ENCODE assay signal across 8 cellular contexts in the genomic region with DNA sequence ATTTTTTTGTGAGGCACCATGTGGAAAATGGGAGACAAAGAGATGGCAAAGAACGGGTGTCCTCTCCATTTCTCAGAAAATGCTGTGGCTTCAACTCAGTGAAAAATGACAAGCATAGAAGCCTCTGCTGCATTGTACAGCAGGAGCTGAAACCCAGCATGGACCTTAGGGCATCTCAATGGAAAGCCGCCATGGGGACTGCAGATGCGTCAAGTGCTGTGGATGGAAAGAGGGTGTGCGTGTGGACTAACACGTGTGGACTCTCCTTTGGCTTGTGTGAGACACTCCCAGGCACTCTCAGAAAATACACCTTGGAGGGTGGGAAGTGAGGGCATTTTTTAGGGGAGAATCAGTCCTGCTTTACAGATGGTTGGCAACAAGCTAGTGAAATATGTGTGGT. TPM values are rescaled to one million over a fixed set of nuclear protein-coding genes. Genes with fewer than 3 reads are reported as not detected.
A peak's percentile ranks its signal among the peaks of the same experiment; 100 is the strongest.
DNase-seq lines count a peak whose midpoint lies in the region; ATAC-seq and TF ChIP-seq lines count a peak whose summit lies in the region.
"Had no signal": no experiment of that assay in that cellular context is flagged by ENCODE, and none has a peak within 500 bp of the region (broad histone marks: within the 10 kb centered on the region; RNA-seq: fewer than 3 reads in every experiment).

No MANE protein-coding gene starts in this region.

- no peak overlapping the region for H4K91ac ChIP-seq in H9 (ENCODE audit: insufficient read length, low read depth, low read length)

- H3K4me3 Mint-ChIP-seq in H9 (no peak overlapping the region), T-cell (peak overlapping the region; percentile 98 to 99 (median 98))

- H3K18ac ChIP-seq in H9 (ENCODE audit: insufficient read length, low read depth, low read length), result no peak overlapping the region

- H3K9me3 ChIP-seq in H9 (ENCODE audit: control insufficient read depth, low read depth, low read length) (no peaks in the 10 kb centered on the region), gastroesophageal sphincter (no peaks in the 10 kb centered on the region)

- H3K27ac ChIP-seq in H9 (ENCODE audit: insufficient read length, low read depth, low read length) (no peak overlapping the region), gastroesophageal sphincter (peak overlapping the region; percentile 35 to 91 (median 88)), skin epidermis (peak overlapping the region in 19 of 21 experiments; percentile 71 to 95 (median 86))

- peak in 3 of 4 experiments; percentile 1 to 2 (median 1) for ATAC-seq in T-cell (replicated peaks in 1 of 4)
- ATAC-seq in gastroesophageal sphincter, result no peak
- no peak for ATAC-seq in GM18505 (IDR thresholded peaks at IDR 0.05; ENCODE audit: unreplicated experiment)

- H3K27ac Mint-ChIP-seq in H9 (no peak overlapping the region), T-cell (peak overlapping the region; percentile 97 to 99)

- POLR2A ChIA-PET in T-cell (lab: Charles Lee), result interaction anchor here (0.7 to 0.8 kb wide), 3 partner anchors 10 to 629 kb away, joined by 3 to 5 read pairs (median 4); no protein-coding TSS in a partner anchor

- H3K4me1 Mint-ChIP-seq in H9 (peaks cover 28 to 29% of the 10 kb centered on the region in 2 experiments), T-cell (peaks cover 53 to 63% (median 60%) of the 10 kb centered on the region in 3 donors)

- no peak overlapping the region for H2AFZ ChIP-seq in H9 (ENCODE audit: low read length)

- H2BK5ac ChIP-seq in H9 (ENCODE audit: insufficient read length, low read length), result no peak overlapping the region

- peak overlapping the region; percentile 18 for H4K8ac ChIP-seq in H9 (replicated peaks; ENCODE audit: insufficient read length, low read depth, low read length)

- H2BK20ac ChIP-seq in H9 (ENCODE audit: low read depth, low read length, poor library complexity, severe bottlenecking), result no peak overlapping the region

- H3K9me3 Mint-ChIP-seq in H9 (no peaks in the 10 kb centered on the region), T-cell (no peaks in the 10 kb centered on the region)

- no peaks in the 10 kb centered on the region for H3K79me1 ChIP-seq in H9 (ENCODE audit: insufficient read depth, low read depth, low read length, poor library complexity, severe bottlenecking)

- H3K56ac ChIP-seq in H9 (ENCODE audit: insufficient read length, low read depth, low read length), result no peak overlapping the region

- no peak overlapping the region for H3T11ph ChIP-seq in H9 (ENCODE audit: low read length)

- H3K79me2 ChIP-seq in H9 (ENCODE audit: insufficient read depth, low read length), result no peaks in the 10 kb centered on the region

- no peak overlapping the region for H3K4me2 ChIP-seq in H9 (ENCODE audit: insufficient read depth, insufficient read length, low read length)

- H3K4me3 ChIP-seq in gastroesophageal sphincter (no peak overlapping the region), skin epidermis (no peak overlapping the region)

- H3K27me3 Mint-ChIP-seq in H9 (ENCODE audit: low read depth) (peaks cover 7% of the 10 kb centered on the region), T-cell (no peaks in the 10 kb centered on the region)

- no CpG with 5 or more reads among the region's 5 CpGs for WGBS in H9 (ENCODE audit: extremely low coverage, insufficient read length, low lambda C conversion rate)
- 91 to 100% methylated on average over 5 of the region's 5 CpGs for WGBS in gastroesophageal sphincter (ENCODE audit: low coverage in 1 of 2), 2 donors

- H2BK12ac ChIP-seq in H9 (ENCODE audit: insufficient read length, low read depth, low read length), result no peak overlapping the region

- H3K4me1 ChIP-seq in H9 (ENCODE audit: insufficient read depth, low read length) (peaks cover 6% of the 10 kb centered on the region; the same call in 1 of the 2 replicates), gastroesophageal sphincter (peaks cover 0 to 43% (median 21%) of the 10 kb centered on the region in 3 donors)

- TF ChIP-seq POLR2A in gastroesophageal sphincter (IDR thresholded peaks at IDR 0.05) (no peak), GM18505 (IDR thresholded peaks at IDR 0.05; ENCODE audit: borderline replicate concordance, extremely low read depth, insufficient read depth, insufficient read length) (no peak)

- H4K20me1 ChIP-seq in H9 (ENCODE audit: control insufficient read depth, insufficient read depth, insufficient read length), result no peaks in the 10 kb centered on the region

- H3K36me3 ChIP-seq in gastroesophageal sphincter, result no peaks in the 10 kb centered on the region

- H4K5ac ChIP-seq in H9 (ENCODE audit: insufficient read length, low read depth, low read length), result no peak overlapping the region

- H2AK5ac ChIP-seq in H9 (ENCODE audit: insufficient read length, low read length), result no peak overlapping the region

- DNase-seq in H9 (no peak), T-cell (no peak), amniotic stem cell (lab: John Stamatoyannopoulos, UW) (no peak), hippocampal formation (lab: John Stamatoyannopoulos, UW) (no peak)
- DNase-seq: kidney glomerular epithelial cell had no signal

- H3K9ac ChIP-seq in H9 (ENCODE audit: extremely low read depth, insufficient read length, low read length), result no peak overlapping the region

- no peak overlapping the region for H2BK120ac ChIP-seq in H9 (ENCODE audit: low read depth, low read length, poor library complexity, severe bottlenecking)

- no peak overlapping the region for H3K14ac ChIP-seq in H9 (ENCODE audit: insufficient read depth, low read length)

- H3K27me3 ChIP-seq in H9 (ENCODE audit: insufficient read depth, low read length), result no peaks in the 10 kb centered on the region
- H3K27me3 ChIP-seq in gastroesophageal sphincter, result no peaks in the 10 kb centered on the region

- TF ChIP-seq CTCF in H9 (conservative IDR thresholded peaks at IDR 0.05), result no peak
- TF ChIP-seq CTCF in gastroesophageal sphincter (IDR thresholded peaks at IDR 0.05), result no peak

- peaks cover 9% of the 10 kb centered on the region for H3K23me2 ChIP-seq in H9 (ENCODE audit: insufficient read length, low read depth, low read length, poor library complexity, severe bottlenecking)

- CTCF ChIA-PET in T-cell (lab: Charles Lee), result interaction anchor here (0.6 to 4.3 kb wide), 7 partner anchors 16 to 515 kb away, joined by 3 to 32 read pairs (median 8); no protein-coding TSS in a partner anchor

- H3K23ac ChIP-seq in H9 (ENCODE audit: insufficient read length, low read depth, low read length), result no peak overlapping the region

- H3K36me3 Mint-ChIP-seq in H9 (ENCODE audit: insufficient read depth in 1 of 3, low read depth in 3 of 3) (no peaks in the 10 kb centered on the region), T-cell (no peaks in the 10 kb centered on the region)

- H3K4ac ChIP-seq in H9 (ENCODE audit: low read depth, low read length), result no peak overlapping the region

- H2BK15ac ChIP-seq in H9 (ENCODE audit: low read depth, low read length), result no peak overlapping the region

- no peak for TF ChIP-seq EP300 in gastroesophageal sphincter (IDR thresholded peaks at IDR 0.05)

RNA-seq across cellular contexts. Expression of a gene that starts 2.2 kb away (rescaled TPM):
- total RNA-seq in H9 (2021) (13.7 and 13.8 TPM in 2 replicates), T-cell (10 to 100 TPM; 27.6 to 73.3 (median 56.8) TPM), gastroesophageal sphincter (10 to 100 TPM; 20.2 to 65.3 (median 41.3) TPM)

Comparison
In these comparisons a context has a peak if more than half of its experiments do, and no peak if none do; other contexts are left out.
1. H3K27ac Mint-ChIP-seq: peak in T-cell (2 of 2); none in H9 (0 of 3).
2. H3K4me3 Mint-ChIP-seq: peak in T-cell (3 of 3); none in H9 (0 of 2).
3. ATAC-seq: peak in T-cell (3 of 4); none in gastroesophageal sphincter (single experiment) and GM18505 (single experiment).